Comparison of ENCODE assay signal across 8 cellular contexts in the genomic region with DNA sequence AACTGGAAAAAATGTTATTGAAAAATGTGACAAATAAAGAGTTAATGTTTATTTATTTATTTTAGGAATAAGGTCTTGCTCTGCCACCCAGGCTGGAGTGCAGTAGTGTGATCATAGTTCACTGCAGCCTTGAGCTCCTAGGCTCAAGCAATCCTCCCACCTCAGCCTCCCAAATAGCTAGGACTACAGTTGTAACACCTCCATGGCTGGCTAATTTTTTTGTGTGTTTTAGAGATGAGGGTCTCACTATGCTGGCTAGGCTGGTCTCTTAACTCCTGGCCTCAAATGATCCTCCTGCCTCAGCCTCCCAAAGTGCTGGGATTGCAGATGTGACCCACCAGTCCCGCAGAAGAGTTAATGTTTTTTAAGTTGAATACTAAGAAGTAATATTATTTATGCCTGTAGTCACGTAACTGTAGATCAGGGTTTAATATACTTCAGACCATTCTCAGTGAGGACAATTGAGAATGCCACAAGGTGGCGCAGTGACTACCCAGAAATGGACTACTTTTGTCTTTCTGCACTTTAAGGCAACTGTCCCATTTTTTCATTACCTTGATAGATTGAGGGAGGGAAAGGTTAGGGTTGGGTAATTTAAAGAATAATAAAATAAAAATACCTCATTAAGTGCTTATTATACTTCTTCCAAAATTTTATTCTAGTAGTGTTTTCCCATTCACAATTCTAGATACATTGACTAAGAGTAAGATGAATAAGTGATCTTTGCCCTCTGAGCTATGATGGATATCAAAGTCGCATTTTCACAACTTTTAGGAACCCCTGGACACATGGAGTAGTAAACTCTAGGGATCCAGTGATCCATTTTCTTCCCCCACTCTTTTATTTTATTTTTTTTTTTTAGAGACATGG. TPM values are rescaled to one million over a fixed set of nuclear protein-coding genes. Genes with fewer than 3 reads are reported as not detected.
A peak's percentile ranks its signal among the peaks of the same experiment; 100 is the strongest.
DNase-seq lines count a peak whose midpoint lies in the region; ATAC-seq and TF ChIP-seq lines count a peak whose summit lies in the region.

No MANE protein-coding gene starts in this region.

- TF ChIP-seq CTCF in WERI-Rb-1 (IDR thresholded peaks at IDR 0.05; ENCODE audit: low read depth, low read length) = peak; percentile 64

- ATAC-seq in left lobe of liver (peak; percentile 92), HG03442 (IDR thresholded peaks at IDR 0.05; ENCODE audit: unreplicated experiment) (no peak)

- no peak overlapping the region for H3K4me3 ChIP-seq in WERI-Rb-1 (ENCODE audit: low read depth, low read length)

- no peak overlapping the region for H3K27ac ChIP-seq in WERI-Rb-1

- H3K27me3 ChIP-seq in WERI-Rb-1 (ENCODE audit: insufficient read depth, low read depth, severe bottlenecking) = no peaks in the 10 kb centered on the region

- H3K9me3 ChIP-seq in WERI-Rb-1 (ENCODE audit: severe bottlenecking) = no peaks in the 10 kb centered on the region

- H3K36me3 ChIP-seq in WERI-Rb-1 = no peaks in the 10 kb centered on the region

- peak; percentile 23 for DNase-seq in NK-92 treated with Interleukin-12 subunit alpha and Interleukin-12 subunit beta, amount 100 ng/mL, for 24 hours (lab: John Stamatoyannopoulos, UW)
- no peak for DNase-seq in NK-92 (lab: John Stamatoyannopoulos, UW; ENCODE audit: unreplicated experiment)
- DNase-seq in NCI-H2107 (lab: John Stamatoyannopoulos, UW) = peak; percentile 33
- DNase-seq in WERI-Rb-1 = peak; percentile 64
- DNase-seq in central memory CD4-positive, alpha-beta T cell = peak; percentile 40
- peak; percentile 62 for DNase-seq in left lobe of liver (ENCODE audit: low spot score)
- peak; percentile 15 to 38 (median 20) for DNase-seq in stimulated activated CD4-positive, alpha-beta T cell treated with anti-CD3 and anti-CD28 coated beads, TNF-alpha, amount 100 ng/mL, for 4 hours (ENCODE audit: low read depth in 3 of 3)

RNA-seq across cellular contexts. Expression of a gene that starts 6.0 kb away (rescaled TPM):
- 0.50 TPM for total RNA-seq in left lobe of liver

RNA-seq across cellular contexts. Expression of a gene that starts 41.4 kb away (rescaled TPM):
- 74.7 TPM for total RNA-seq in left lobe of liver
